In genomic region chr19:4386038-4386782, GRCh38 we compare ENCODE assay signal across 15 cellular contexts. TPM values are rescaled to one million over a fixed set of nuclear protein-coding genes. Genes with fewer than 3 reads are reported as not detected.
A peak's percentile ranks its signal among the peaks of the same experiment; 100 is the strongest.
DNase-seq lines count a peak whose midpoint lies in the region; ATAC-seq, FAIRE-seq and TF ChIP-seq lines count a peak whose summit lies in the region.
"Had no signal": no experiment of that assay in that cellular context is flagged by ENCODE, and none has a peak within 500 bp of the region (broad histone marks: within the 10 kb centered on the region; RNA-seq: fewer than 3 reads in every experiment).

No MANE protein-coding gene starts in this region.

- H3K36me3 ChIP-seq in H7 (replicated peaks; ENCODE audit: control insufficient read depth, insufficient read depth, low read length) (peaks cover 2% of the 10 kb centered on the region), GM12878 (ENCODE audit: control insufficient read depth in 2 of 2, insufficient read depth in 2 of 2, low read length in 1 of 2) (peaks cover 11 to 23% of the 10 kb centered on the region in 2 experiments; a peak in 3 of 4 replicates), hepatocyte (replicated peaks; ENCODE audit: insufficient read depth, low read depth) (no peaks in the 10 kb centered on the region)
- H3K36me3 ChIP-seq: gastrocnemius medialis had no signal

- RAD21 ChIA-PET in GM12878 (lab: Charles Lee; ENCODE audit: unreplicated experiment): interaction anchor here (0.7 kb wide), 1 partner anchor 20 kb away, joined by 3 read pairs; no protein-coding TSS in a partner anchor

- H2AFZ ChIP-seq in GM12878 (ENCODE audit: control insufficient read depth, low read depth, low read length) (no peak overlapping the region), hepatocyte (no peak overlapping the region)

- WGBS in GM12878 (ENCODE audit: insufficient coverage, insufficient replicate concordance, low lambda C conversion rate, missing lambda C conversion rate): 88% methylated on average over 13 of the region's 13 CpGs
- WGBS in hepatocyte (ENCODE audit: low lambda C conversion rate, missing lambda C conversion rate): 94% methylated on average over 13 of the region's 13 CpGs

- SMC1A ChIA-PET in GM12878 (lab: Charles Lee; ENCODE audit: uncharacterized antibody, unreplicated experiment): no interaction called here

- no peaks in the 10 kb centered on the region for H3K27me3 ChIP-seq in H7 (ENCODE audit: control insufficient read depth, insufficient read depth, low read length)
- no peaks in the 10 kb centered on the region for H3K27me3 ChIP-seq in GM12878 (replicated peaks in 1 of 2; ENCODE audit: control insufficient read depth in 2 of 2, insufficient read depth in 2 of 2, low read length in 1 of 2)
- H3K27me3 ChIP-seq in hepatocyte: no peaks in the 10 kb centered on the region
- H3K27me3 ChIP-seq: gastrocnemius medialis had no signal

- CTCF ChIA-PET in GM12878 (lab: Yijun Ruan, JAX): interaction anchor here (1.0 kb wide), 1 partner anchor 119 kb away, joined by 4 read pairs; no protein-coding TSS in a partner anchor

- DNase-seq in H7 (peak; percentile 38), GM12878 (ENCODE audit: low read depth, low spot score) (no peak), hepatocyte (ENCODE audit: low spot score) (no peak), putamen (ENCODE audit: low spot score) (peak; percentile 65), DMS53 (lab: John Stamatoyannopoulos, UW) (no peak), HK-2 (ENCODE audit: unreplicated experiment) (no peak), RCC 7860 (ENCODE audit: low spot score) (no peak)
- DNase-seq: activated CD8-positive, alpha-beta T cell treated with anti-CD3 and anti-CD28 coated beads for 36 hours; CD8-positive, alpha-beta T cell; gastrocnemius medialis; NCI-H1105 treated with DMSO at 0.1 percent for 48 hours; NCI-H524; stimulated activated CD4-positive, alpha-beta T cell treated with anti-CD3 and anti-CD28 coated beads, Interleukin-1b, Interleukin-23, amount 100 ng/mL, for 48 hours had no signal

- H3K4me1 ChIP-seq in GM12878 (ENCODE audit: control insufficient read depth, insufficient read depth, low read length) (peaks cover 9% of the 10 kb centered on the region), hepatocyte (ENCODE audit: insufficient read depth) (peaks cover 39% of the 10 kb centered on the region)

- no peaks in the 10 kb centered on the region for H3K9me2 ChIP-seq in hepatocyte (replicated peaks; ENCODE audit: insufficient read depth)

- H3K27ac ChIP-seq in GM12878 (ENCODE audit: control insufficient read depth, insufficient read depth): no peak overlapping the region; the same call in 1 of the 2 replicates
- peak overlapping the region; percentile 81 for H3K27ac ChIP-seq in hepatocyte

- ATAC-seq in GM12878 (no peak), GM21717 (IDR thresholded peaks at IDR 0.05; ENCODE audit: unreplicated experiment) (no peak)
- ATAC-seq: activated CD8-positive, alpha-beta T cell treated with anti-CD3 and anti-CD28 coated beads for 36 hours; CD8-positive, alpha-beta T cell; gastrocnemius medialis; left lobe of liver had no signal

- intact Hi-C loops in GM12878 (cut with micrococcal nuclease; ENCODE audit: unreplicated experiment): no loop called here

- H3K4me2 ChIP-seq in GM12878 (ENCODE audit: control insufficient read depth, insufficient read depth) (no peak overlapping the region), hepatocyte (no peak overlapping the region)

- H3K79me2 ChIP-seq in GM12878 (ENCODE audit: control insufficient read depth, insufficient read depth, low read length): peaks cover 55% of the 10 kb centered on the region
- peaks cover 90% of the 10 kb centered on the region for H3K79me2 ChIP-seq in hepatocyte

- no peak overlapping the region for H3K9ac ChIP-seq in GM12878 (ENCODE audit: control insufficient read depth, insufficient read depth, low read length)

- TF ChIP-seq POLR2A in GM12878 (IDR thresholded peaks at IDR 0.05; ENCODE audit: low read depth, low read length): no peak

- no peak for TF ChIP-seq EP300 in GM12878 (IDR thresholded peaks at IDR 0.05; ENCODE audit: borderline replicate concordance in 1 of 2, control insufficient read depth in 1 of 2, low read depth in 2 of 2, low read length in 2 of 2)

- no peak for FAIRE-seq in GM12878 (lab: Jason Lieb, UNC)
- no peak for FAIRE-seq in RCC 7860 (lab: Jason Lieb, UNC)

- H3K4me3 ChIP-seq in H7 (ENCODE audit: insufficient read depth, low read depth, low read length) (no peak overlapping the region), GM12878 (no peak overlapping the region), hepatocyte (no peak overlapping the region)
- H3K4me3 ChIP-seq: gastrocnemius medialis had no signal

- BruUV-seq in GM12878 (replicated peaks; lab: Mats Ljungman, UMichigan): no TSS peak

- TF ChIP-seq RAD21 in GM12878 (IDR thresholded peaks at IDR 0.05; ENCODE audit: insufficient read depth, low read depth, low read length): no peak

- TF ChIP-seq CTCF in GM12878 (IDR thresholded peaks at IDR 0.05 in 2 of 3, conservative IDR thresholded peaks at IDR 0.05 in 1 of 3; ENCODE audit: control insufficient read depth in 2 of 3, extremely low read depth in 1 of 3, insufficient read depth in 1 of 3, low read depth in 3 of 3, low read length in 3 of 3) (no peak), hepatocyte (IDR thresholded peaks at IDR 0.05; ENCODE audit: poor library complexity) (no peak)

- in situ Hi-C loops in GM12878 (cut with MboI): no loop called here

- H4K20me1 ChIP-seq in GM12878 (ENCODE audit: control insufficient read depth, insufficient read depth) (peaks cover 7% of the 10 kb centered on the region), hepatocyte (ENCODE audit: insufficient read depth, poor library complexity, severe bottlenecking) (peaks cover 35% of the 10 kb centered on the region)

- H3K9me3 ChIP-seq in GM12878 (replicated peaks; ENCODE audit: control insufficient read depth, insufficient read depth, low read length) (no peaks in the 10 kb centered on the region), hepatocyte (ENCODE audit: low read depth) (no peaks in the 10 kb centered on the region)
- H3K9me3 ChIP-seq: gastrocnemius medialis had no signal

- POLR2A ChIA-PET in GM12878 (lab: Charles Lee): interaction anchor here (1.1 kb wide), 1 partner anchor 10 kb away, joined by 3 read pairs; no protein-coding TSS in a partner anchor

RNA-seq across cellular contexts. Expression of gene SH3GL1, which starts 14.1 kb away (rescaled TPM):
- 73.1 and 97.7 TPM in 2 replicates for total RNA-seq in H7 (2014; rRNA removed; shearing (Covaris generic))
- total RNA-seq in GM12878 (2013; cell fraction: nucleolus; rRNA removed): 38.8 and 43.5 TPM in 2 replicates
- total RNA-seq in GM12878 (2014; rRNA removed): 24.0 and 28.9 TPM in 2 replicates
- 9.2 and 11.8 TPM in 2 replicates for total RNA-seq in GM12878 (2014; rRNA removed; fragmentation: Illumina TruSeq; extraction: Trizol)
- total RNA-seq in GM12878 (2021): 41.5 and 47.4 TPM in 2 replicates
- 9.3 TPM for polyA plus RNA-seq in GM12878 (2011; ENCODE audit: low read depth)
- 20.3 and 28.0 TPM in 2 replicates for polyA plus RNA-seq in GM12878 (2011; rRNA removed)
- polyA plus RNA-seq in GM12878 (2011; cell fraction: cytosol; rRNA removed): 42.5 and 50.8 TPM in 2 replicates
- 84.7 and 86.6 TPM in 2 replicates for polyA plus RNA-seq in GM12878 (2011; cell fraction: nucleus; rRNA removed)
- 27.3 and 36.9 TPM in 2 replicates for polyA plus RNA-seq in GM12878 (2012)
- 1.6 and 9.2 TPM in 2 replicates for polyA plus RNA-seq in GM12878 (2014; fragmentation: Illumina TruSeq; extraction: Trizol)
- polyA plus RNA-seq in GM12878 (2014; fragmentation: Nextera tagmentation; extraction: Ambion mirVana): 1 to 10 TPM in 1 of 2 experiments, under 1 TPM in 1; 0.93 to 3.0 TPM
- polyA plus RNA-seq in GM12878 (2014; rRNA removed): 36.5 and 44.0 TPM in 2 replicates
- 10 to 100 TPM; 30.0 to 32.5 TPM for polyA plus RNA-seq in GM12878 (2016; fragmentation: Nextera tagmentation; extraction: Ambion mirVana)
- polyA minus RNA-seq in GM12878 (2011; rRNA and poly(A)+ RNA removed): 16.5 and 39.6 TPM in 2 replicates
- polyA minus RNA-seq in GM12878 (2011; cell fraction: cytosol; rRNA and poly(A)+ RNA removed): 19.4 and 21.3 TPM in 2 replicates
- polyA minus RNA-seq in GM12878 (2011; cell fraction: nucleus; rRNA and poly(A)+ RNA removed): 16.6 and 34.7 TPM in 2 replicates
- total RNA-seq in hepatocyte: 71.8 and 81.7 TPM in 2 replicates
- 111 and 114 TPM in 2 replicates for polyA plus RNA-seq in hepatocyte

RNA-seq across cellular contexts. Expression of gene CHAF1A, which starts 16.2 kb away (rescaled TPM):
- 121 and 122 TPM in 2 replicates for total RNA-seq in H7 (2014; rRNA removed; shearing (Covaris generic))
- total RNA-seq in GM12878 (2013; cell fraction: nucleolus; rRNA removed): 40.3 and 57.6 TPM in 2 replicates
- total RNA-seq in GM12878 (2014; rRNA removed) (33.0 and 37.7 TPM in 2 replicates), GM12878 (2014; rRNA removed; fragmentation: Illumina TruSeq; extraction: Trizol) (27.2 and 28.4 TPM in 2 replicates), GM12878 (2021) (59.8 and 69.1 TPM in 2 replicates), hepatocyte (5.5 and 6.2 TPM in 2 replicates)
- 8.7 TPM for polyA plus RNA-seq in GM12878 (2011; ENCODE audit: low read depth)
- polyA plus RNA-seq in GM12878 (2011; rRNA removed) (20.1 and 26.2 TPM in 2 replicates), GM12878 (2014; fragmentation: Illumina TruSeq; extraction: Trizol) (30.6 and 41.4 TPM in 2 replicates), GM12878 (2014; fragmentation: Nextera tagmentation; extraction: Ambion mirVana) (1 to 10 TPM; 1.3 to 3.2 TPM), GM12878 (2014; rRNA removed) (62.6 and 69.2 TPM in 2 replicates), GM12878 (2016; fragmentation: Nextera tagmentation; extraction: Ambion mirVana) (10 to 100 TPM; 41.7 to 47.5 TPM), hepatocyte (6.5 and 11.1 TPM in 2 replicates)
- 26.2 and 48.9 TPM in 2 replicates for polyA plus RNA-seq in GM12878 (2011; cell fraction: cytosol; rRNA removed)
- polyA plus RNA-seq in GM12878 (2011; cell fraction: nucleus; rRNA removed): 72.7 and 135 TPM in 2 replicates
- 22.8 and 27.9 TPM in 2 replicates for polyA plus RNA-seq in GM12878 (2012)
- polyA minus RNA-seq in GM12878 (2011; rRNA and poly(A)+ RNA removed): 20.3 and 41.7 TPM in 2 replicates
- 19.2 and 24.8 TPM in 2 replicates for polyA minus RNA-seq in GM12878 (2011; cell fraction: cytosol; rRNA and poly(A)+ RNA removed)
- polyA minus RNA-seq in GM12878 (2011; cell fraction: nucleus; rRNA and poly(A)+ RNA removed): 23.7 and 47.4 TPM in 2 replicates

RNA-seq across cellular contexts. Expression of gene MPND, which starts 42.8 kb away (rescaled TPM):
- total RNA-seq in H7 (2014; rRNA removed; shearing (Covaris generic)): 11.4 and 17.4 TPM in 2 replicates
- 7.0 and 9.2 TPM in 2 replicates for total RNA-seq in GM12878 (2013; cell fraction: nucleolus; rRNA removed)
- total RNA-seq in GM12878 (2014; rRNA removed) (3.5 and 4.2 TPM in 2 replicates), GM12878 (2014; rRNA removed; fragmentation: Illumina TruSeq; extraction: Trizol) (6.1 and 7.9 TPM in 2 replicates), GM12878 (2021) (18.3 and 20.3 TPM in 2 replicates), hepatocyte (11.2 and 16.6 TPM in 2 replicates)
- 8.6 TPM for polyA plus RNA-seq in GM12878 (2011; ENCODE audit: low read depth)
- polyA plus RNA-seq in GM12878 (2011; rRNA removed) (3.4 and 7.2 TPM in 2 replicates), GM12878 (2014; fragmentation: Illumina TruSeq; extraction: Trizol) (0.70 and 4.8 TPM in 2 replicates), GM12878 (2014; fragmentation: Nextera tagmentation; extraction: Ambion mirVana) (1 to 10 TPM in 1 of 2 experiments, under 1 TPM in 1; 0.79 to 4.3 TPM), GM12878 (2014; rRNA removed) (10.5 and 11.8 TPM in 2 replicates), GM12878 (2016; fragmentation: Nextera tagmentation; extraction: Ambion mirVana) (1 to 10 TPM; 3.7 to 8.5 TPM), hepatocyte (17.0 and 21.9 TPM in 2 replicates)
- 12.4 and 18.1 TPM in 2 replicates for polyA plus RNA-seq in GM12878 (2011; cell fraction: cytosol; rRNA removed)
- 9.6 and 13.9 TPM in 2 replicates for polyA plus RNA-seq in GM12878 (2011; cell fraction: nucleus; rRNA removed)
- 11.4 and 16.8 TPM in 2 replicates for polyA plus RNA-seq in GM12878 (2012)
- polyA minus RNA-seq in GM12878 (2011; rRNA and poly(A)+ RNA removed): 7.2 and 15.3 TPM in 2 replicates
- 9.6 and 10.3 TPM in 2 replicates for polyA minus RNA-seq in GM12878 (2011; cell fraction: cytosol; rRNA and poly(A)+ RNA removed)
- 3.6 and 10.1 TPM in 2 replicates for polyA minus RNA-seq in GM12878 (2011; cell fraction: nucleus; rRNA and poly(A)+ RNA removed)

RNA-seq across cellular contexts. Expression of gene STAP2, which starts 47.6 kb away (rescaled TPM):
- total RNA-seq in H7 (2014; rRNA removed; shearing (Covaris generic)): 14.2 and 18.0 TPM in 2 replicates
- 2.3 and 3.7 TPM in 2 replicates for total RNA-seq in GM12878 (2013; cell fraction: nucleolus; rRNA removed)
- total RNA-seq in GM12878 (2014; rRNA removed): 19.2 and 24.6 TPM in 2 replicates
- total RNA-seq in GM12878 (2014; rRNA removed; fragmentation: Illumina TruSeq; extraction: Trizol): 13.6 and 14.3 TPM in 2 replicates
- 18.5 and 21.4 TPM in 2 replicates for total RNA-seq in GM12878 (2021)
- 4.3 TPM for polyA plus RNA-seq in GM12878 (2011; ENCODE audit: low read depth)
- 1.7 and 2.6 TPM in 2 replicates for polyA plus RNA-seq in GM12878 (2011; rRNA removed)
- 3.5 and 3.7 TPM in 2 replicates for polyA plus RNA-seq in GM12878 (2011; cell fraction: cytosol; rRNA removed)
- polyA plus RNA-seq in GM12878 (2011; cell fraction: nucleus; rRNA removed): 2.9 and 3.7 TPM in 2 replicates
- polyA plus RNA-seq in GM12878 (2012): 8.1 and 10.2 TPM in 2 replicates
- polyA plus RNA-seq in GM12878 (2014; fragmentation: Illumina TruSeq; extraction: Trizol): 11.2 and 11.6 TPM in 2 replicates
- polyA plus RNA-seq in GM12878 (2014; fragmentation: Nextera tagmentation; extraction: Ambion mirVana): 1 to 10 TPM in 1 of 2 experiments, under 1 TPM in 1; 0.84 to 2.0 TPM
- polyA plus RNA-seq in GM12878 (2014; rRNA removed): 22.4 and 23.6 TPM in 2 replicates
- 10 to 100 TPM; 16.9 to 21.2 TPM for polyA plus RNA-seq in GM12878 (2016; fragmentation: Nextera tagmentation; extraction: Ambion mirVana)
- 1.2 and 3.0 TPM in 2 replicates for polyA minus RNA-seq in GM12878 (2011; rRNA and poly(A)+ RNA removed)
- 1.3 and 2.5 TPM in 2 replicates for polyA minus RNA-seq in GM12878 (2011; cell fraction: cytosol; rRNA and poly(A)+ RNA removed)
- polyA minus RNA-seq in GM12878 (2011; cell fraction: nucleus; rRNA and poly(A)+ RNA removed): 0.38 and 0.60 TPM in 2 replicates
- 27.5 and 28.1 TPM in 2 replicates for total RNA-seq in hepatocyte
- polyA plus RNA-seq in hepatocyte: 34.4 and 45.2 TPM in 2 replicates

Comparison
In these comparisons a context has a peak if more than half of its experiments do, and no peak if none do; other contexts are left out.
1. DNase-seq: peak in H7 (single experiment) and putamen (single experiment); none in GM12878 (single experiment), hepatocyte (single experiment), DMS53 (single experiment), HK-2 (single experiment) and RCC 7860 (single experiment).